23 cellular contexts compared by ENCODE assay signal in the genomic region with DNA sequence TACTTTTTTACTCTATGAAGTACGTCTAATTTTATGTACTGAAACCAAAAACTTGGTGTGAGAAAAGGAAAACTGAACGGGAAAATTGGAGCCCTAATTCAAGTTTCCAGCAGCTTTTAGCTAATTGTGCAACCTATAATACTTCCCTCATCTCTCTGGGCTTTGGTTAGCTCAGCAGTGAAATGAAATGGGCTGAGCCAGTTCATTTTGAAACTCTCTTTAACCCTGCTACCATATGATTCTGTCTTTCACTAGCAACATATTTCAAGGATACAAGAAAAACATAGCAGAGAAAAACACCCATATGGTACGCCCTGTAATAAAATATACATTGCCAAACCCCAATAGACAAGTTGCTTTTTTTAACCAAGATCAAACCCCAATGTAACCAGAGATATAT. TPM values are rescaled to one million over a fixed set of nuclear protein-coding genes. Genes with fewer than 3 reads are reported as not detected.
A peak's percentile ranks its signal among the peaks of the same experiment; 100 is the strongest.
DNase-seq lines count a peak whose midpoint lies in the region; ATAC-seq and TF ChIP-seq lines count a peak whose summit lies in the region.
"Had no signal": no experiment of that assay in that cellular context is flagged by ENCODE, and none has a peak within 500 bp of the region (broad histone marks: within the 10 kb centered on the region; RNA-seq: fewer than 3 reads in every experiment).

No MANE protein-coding gene starts in this region.

- H3K36me3 ChIP-seq in ES-I3 (ENCODE audit: insufficient read depth, low read length) (no peaks in the 10 kb centered on the region), iPS-15b (ENCODE audit: control insufficient read depth, insufficient read depth, low read length) (no peaks in the 10 kb centered on the region)
- H3K36me3 ChIP-seq in naive thymus-derived CD4-positive, alpha-beta T cell (ENCODE audit: control insufficient read depth in 2 of 3, insufficient read depth in 3 of 3, low read length in 3 of 3) = no peaks in the 10 kb centered on the region
- H3K36me3 ChIP-seq: HAP-1, thyroid gland had no signal

- peak overlapping the region; percentile 61 for H3K4me3 ChIP-seq in iPS-15b (ENCODE audit: low read depth, low read length)
- no peak overlapping the region for H3K4me3 ChIP-seq in naive thymus-derived CD4-positive, alpha-beta T cell (ENCODE audit: low read length)
- H3K4me3 ChIP-seq: HAP-1, thyroid gland had no signal

- H3K4me1 ChIP-seq in ES-I3 (ENCODE audit: insufficient read depth, low read length) = peaks cover 15% of the 10 kb centered on the region; the same call in 1 of the 2 replicates
- H3K4me1 ChIP-seq in iPS-15b (ENCODE audit: control insufficient read depth, insufficient read depth, low read length) = peaks cover 6% of the 10 kb centered on the region
- H3K4me1 ChIP-seq in naive thymus-derived CD4-positive, alpha-beta T cell (ENCODE audit: control insufficient read depth in 2 of 2, insufficient read depth in 2 of 2, low read length in 2 of 2) = no peaks in the 10 kb centered on the region
- H3K4me1 ChIP-seq: HAP-1, thyroid gland had no signal

- CTCF ChIA-PET in naive thymus-derived CD4-positive, alpha-beta T cell (lab: Charles Lee) = no interaction called here

- DNase-seq in NCI-H748 treated with DMSO at 0.1 percent for 48 hours (lab: John Stamatoyannopoulos, UW) (peak; percentile 55), omental fat pad (ENCODE audit: low spot score) (no peak)
- no peak for DNase-seq in stimulated activated naive CD8-positive, alpha-beta T cell treated with anti-CD3 and anti-CD28 coated beads, Interleukin-15, amount 100 ng/mL, for 72 hours
- no peak for DNase-seq in naive thymus-derived CD4-positive, alpha-beta T cell
- DNase-seq: activated CD4-positive, alpha-beta T cell treated with anti-CD3 and anti-CD28 coated beads, Interleukin-2, amount 50 U/mL, for 1 hour; CD4-positive, CD25-positive, alpha-beta regulatory T cell; GF-D8; KBM-7; stimulated activated CD4-positive, alpha-beta T cell treated with anti-CD3 and anti-CD28 coated beads, Interleukin-2, amount 100 ng/mL, for 48 hours; stimulated activated naive CD4-positive, alpha-beta T cell; T-helper 17 cell had no signal

- no peaks in the 10 kb centered on the region for H3K9me3 Mint-ChIP-seq in stimulated activated naive CD8-positive, alpha-beta T cell treated with anti-CD3 and anti-CD28 coated beads, Interleukin-15, amount 100 ng/mL, for 72 hours
- peaks cover 0 to 2% (median 0%) of the 10 kb centered on the region in 11 donors for H3K9me3 Mint-ChIP-seq in naive thymus-derived CD4-positive, alpha-beta T cell

- no peak overlapping the region for H3K27ac Mint-ChIP-seq in stimulated activated naive CD8-positive, alpha-beta T cell treated with anti-CD3 and anti-CD28 coated beads, Interleukin-15, amount 100 ng/mL, for 72 hours
- H3K27ac Mint-ChIP-seq in naive thymus-derived CD4-positive, alpha-beta T cell = no peak overlapping the region
- H3K27ac Mint-ChIP-seq: activated naive CD4-positive, alpha-beta T cell treated with anti-CD3 and anti-CD28 coated beads, Interleukin-2, amount 50 U/mL, for 24 hours; CD4-positive, CD25-positive, alpha-beta regulatory T cell; T-helper 17 cell had no signal

- no peaks in the 10 kb centered on the region for H3K36me3 Mint-ChIP-seq in naive thymus-derived CD4-positive, alpha-beta T cell
- H3K36me3 Mint-ChIP-seq: activated naive CD4-positive, alpha-beta T cell treated with anti-CD3 and anti-CD28 coated beads, Interleukin-2, amount 50 U/mL, for 24 hours; CD4-positive, CD25-positive, alpha-beta regulatory T cell had no signal

- no peak for TF ChIP-seq CTCF in 22Rv1 (IDR thresholded peaks at IDR 0.05)
- TF ChIP-seq CTCF in omental fat pad (IDR thresholded peaks at IDR 0.05) = no peak

- no peaks in the 10 kb centered on the region for H3K27me3 ChIP-seq in iPS-15b (ENCODE audit: control insufficient read depth, insufficient read depth, low read length)
- H3K27me3 ChIP-seq in naive thymus-derived CD4-positive, alpha-beta T cell (ENCODE audit: control insufficient read depth in 2 of 2, insufficient read depth in 2 of 2, low read length in 2 of 2) = no peaks in the 10 kb centered on the region
- H3K27me3 ChIP-seq: thyroid gland had no signal

- no peaks in the 10 kb centered on the region for H3K9me3 ChIP-seq in ES-I3 (ENCODE audit: control insufficient read depth, insufficient read depth, low read length)
- no peaks in the 10 kb centered on the region for H3K9me3 ChIP-seq in iPS-15b (ENCODE audit: control insufficient read depth, insufficient read depth, low read length)
- no peaks in the 10 kb centered on the region for H3K9me3 ChIP-seq in naive thymus-derived CD4-positive, alpha-beta T cell (ENCODE audit: control insufficient read depth in 2 of 3, low read length in 3 of 3)
- H3K9me3 ChIP-seq: HAP-1, thyroid gland had no signal

- intact Hi-C loops in naive thymus-derived CD4-positive, alpha-beta T cell (cut with micrococcal nuclease) = loop anchor here in 1 of 2 donors (10.0 kb wide), 1 partner anchor 62 kb away; no protein-coding TSS in a partner anchor

- POLR2A ChIA-PET in naive thymus-derived CD4-positive, alpha-beta T cell (lab: Charles Lee) = no interaction called here

- ATAC-seq in stimulated activated naive CD8-positive, alpha-beta T cell treated with anti-CD3 and anti-CD28 coated beads, Interleukin-15, amount 100 ng/mL, for 72 hours = no peak
- no peak for ATAC-seq in HG02970 (IDR thresholded peaks at IDR 0.05; ENCODE audit: low FRiP score, unreplicated experiment)
- no peak for ATAC-seq in omental fat pad (ENCODE audit: low FRiP score)
- ATAC-seq in naive thymus-derived CD4-positive, alpha-beta T cell = no peak
- ATAC-seq: Panc1, T-helper 17 cell had no signal

- H3K9ac ChIP-seq in ES-I3 (ENCODE audit: low read depth, low read length) = peak overlapping the region; percentile 53; the same call in 1 of the 2 replicates
- H3K9ac ChIP-seq in iPS-15b (ENCODE audit: low read depth, low read length) = no peak overlapping the region

- peak overlapping the region; percentile 93 for H3K27ac ChIP-seq in 22Rv1
- no peak overlapping the region for H3K27ac ChIP-seq in naive thymus-derived CD4-positive, alpha-beta T cell (ENCODE audit: low read depth, low read length)
- H3K27ac ChIP-seq: epithelial cell of prostate, thyroid gland had no signal

- H3K4me3 Mint-ChIP-seq in stimulated activated naive CD8-positive, alpha-beta T cell treated with anti-CD3 and anti-CD28 coated beads, Interleukin-15, amount 100 ng/mL, for 72 hours = no peak overlapping the region
- no peak overlapping the region for H3K4me3 Mint-ChIP-seq in naive thymus-derived CD4-positive, alpha-beta T cell
- H3K4me3 Mint-ChIP-seq: activated naive CD4-positive, alpha-beta T cell treated with anti-CD3 and anti-CD28 coated beads, Interleukin-2, amount 50 U/mL, for 24 hours; T-helper 17 cell had no signal

- H3K27me3 Mint-ChIP-seq in stimulated activated naive CD8-positive, alpha-beta T cell treated with anti-CD3 and anti-CD28 coated beads, Interleukin-15, amount 100 ng/mL, for 72 hours = peaks cover 19% of the 10 kb centered on the region
- H3K27me3 Mint-ChIP-seq in naive thymus-derived CD4-positive, alpha-beta T cell = peaks cover 0 to 28% (median 8%) of the 10 kb centered on the region in 5 donors
- H3K27me3 Mint-ChIP-seq: T-helper 17 cell had no signal

- H3K4me1 Mint-ChIP-seq in stimulated activated naive CD8-positive, alpha-beta T cell treated with anti-CD3 and anti-CD28 coated beads, Interleukin-15, amount 100 ng/mL, for 72 hours = no peaks in the 10 kb centered on the region
- peaks cover 0 to 5% (median 0%) of the 10 kb centered on the region in 7 donors for H3K4me1 Mint-ChIP-seq in naive thymus-derived CD4-positive, alpha-beta T cell
- H3K4me1 Mint-ChIP-seq: activated naive CD4-positive, alpha-beta T cell treated with anti-CD3 and anti-CD28 coated beads, Interleukin-2, amount 50 U/mL, for 24 hours had no signal

RNA-seq across cellular contexts. Expression of gene SYT4, which starts 0.8 kb away (rescaled TPM):
- total RNA-seq in omental fat pad = 10 to 100 TPM in 2 of 4 donors, 1 to 10 TPM in 1, not detected in 1; 3.2 to 18.5 (median 18.4) TPM
- not detected for total RNA-seq in naive thymus-derived CD4-positive, alpha-beta T cell
- not detected for polyA plus RNA-seq in naive thymus-derived CD4-positive, alpha-beta T cell
- total RNA-seq: kidney, lung microvascular endothelial cell, osteoblast had no signal
